Comparison of ENCODE assay signal across 16 cellular contexts in the genomic region with DNA sequence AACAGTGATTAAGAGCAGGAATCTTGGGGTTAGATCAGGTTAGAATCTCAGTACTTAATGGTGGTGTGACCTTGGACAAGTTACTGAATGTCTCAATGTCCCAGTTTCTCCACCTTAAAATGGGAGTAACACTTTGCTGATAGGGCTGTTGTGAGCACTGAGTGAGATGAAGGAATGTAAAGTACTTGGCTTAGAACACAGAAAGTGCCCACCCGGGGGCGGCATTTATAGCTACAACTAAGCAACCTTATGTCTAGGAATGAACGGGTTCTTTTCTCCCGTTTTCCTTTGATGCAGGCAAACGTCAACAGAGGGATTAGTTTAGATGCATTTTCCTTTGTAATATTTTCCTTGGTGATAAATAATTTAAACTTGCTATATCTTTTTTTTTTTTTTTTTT.
DNase-seq lines count a peak whose midpoint lies in the region; ATAC-seq and TF ChIP-seq lines count a peak whose summit lies in the region.
"Had no signal": no experiment of that assay in that cellular context is flagged by ENCODE, and none has a peak within 500 bp of the region (broad histone marks: within the 10 kb centered on the region; RNA-seq: fewer than 3 reads in every experiment).

No MANE protein-coding gene starts in this region.

- POLR2A ChIA-PET in A673 (lab: Charles Lee; ENCODE audit: low non-redundant PET) = no interaction called here

- no peak overlapping the region for H3K56ac ChIP-seq in mesendoderm (ENCODE audit: low read length)

- no peak overlapping the region for H2BK15ac ChIP-seq in mesendoderm (replicated peaks; ENCODE audit: low read depth)

- H3K4me3 ChIP-seq in A673 (ENCODE audit: low read depth, low read length, poor library complexity, severe bottlenecking) (no peak overlapping the region), Karpas-422 (ENCODE audit: low read length) (no peak overlapping the region), astrocyte of the spinal cord (ENCODE audit: low read depth, low read length) (no peak overlapping the region), mesendoderm (ENCODE audit: low read length) (no peak overlapping the region)
- H3K4me3 ChIP-seq: BLaER1 treated with 17β-estradiol and CSF1 and Interleukin-3, amounts not matched to agents 10 nM and 100 nM; GM23248; SJCRH30 had no signal

- H3K9me2 ChIP-seq in Karpas-422 (replicated peaks; ENCODE audit: insufficient read depth, low read length) = no peaks in the 10 kb centered on the region

- no peak overlapping the region for H4K8ac ChIP-seq in mesendoderm (ENCODE audit: low read depth, low read length)

- no peak overlapping the region for H2AK5ac ChIP-seq in mesendoderm (ENCODE audit: low read length)

- intact Hi-C loops in A673 (cut with micrococcal nuclease; ENCODE audit: unreplicated experiment) = no loop called here
- intact Hi-C loops in left cardiac atrium (cut with DNase I) = no loop called here

- no peak overlapping the region for H3K27ac ChIP-seq in A673 (ENCODE audit: low read depth, low read length, poor library complexity, severe bottlenecking)
- no peak overlapping the region for H3K27ac ChIP-seq in Karpas-422 (ENCODE audit: low read length)
- no peak overlapping the region for H3K27ac ChIP-seq in mesendoderm (ENCODE audit: low read depth, low read length)
- H3K27ac ChIP-seq: BLaER1 treated with 17β-estradiol and CSF1 and Interleukin-3, amounts not matched to agents 10 nM and 100 nM; GM23248; SJCRH30 had no signal

- CTCF ChIA-PET in A673 (lab: Charles Lee) = no interaction called here

- H3K36me3 ChIP-seq in A673 (ENCODE audit: insufficient read depth, low read length, poor library complexity, severe bottlenecking) (no peaks in the 10 kb centered on the region), Karpas-422 (ENCODE audit: insufficient read depth, low read length) (no peaks in the 10 kb centered on the region), mesendoderm (ENCODE audit: control insufficient read depth, insufficient read depth, low read length) (no peaks in the 10 kb centered on the region)
- H3K36me3 ChIP-seq: BLaER1 treated with 17β-estradiol and CSF1 and Interleukin-3, amounts not matched to agents 10 nM and 100 nM; SJCRH30 had no signal

- no peaks in the 10 kb centered on the region for H3K27me3 ChIP-seq in A673 (replicated peaks; ENCODE audit: insufficient read depth, low read depth, low read length, poor library complexity)
- no peaks in the 10 kb centered on the region for H3K27me3 ChIP-seq in Karpas-422 (ENCODE audit: low read length)
- no peaks in the 10 kb centered on the region for H3K27me3 ChIP-seq in mesendoderm (ENCODE audit: insufficient read depth, low read length, poor library complexity)
- H3K27me3 ChIP-seq: BLaER1 treated with 17β-estradiol and CSF1 and Interleukin-3, amounts not matched to agents 10 nM and 100 nM had no signal

- 0 out of 2 replicates have a peak, but pooled peaks have one; percentile 21 for TF ChIP-seq CTCF in A673 (conservative IDR thresholded peaks at IDR 0.05; ENCODE audit: low read depth, low read length)
- TF ChIP-seq CTCF in astrocyte of the spinal cord (IDR thresholded peaks at IDR 0.05; ENCODE audit: low read depth, low read length) = peak; percentile 11

- BruUV-seq in A673 (replicated peaks; lab: Mats Ljungman, UMichigan) = no TSS peak

- H2BK5ac ChIP-seq in mesendoderm (ENCODE audit: low read length) = no peak overlapping the region

- H3K4ac ChIP-seq in mesendoderm (ENCODE audit: low read depth, low read length) = no peak overlapping the region

- no peak overlapping the region for H4K5ac ChIP-seq in mesendoderm (ENCODE audit: low read length)

- H3K9me3 ChIP-seq in A673 (ENCODE audit: low read depth, low read length, poor library complexity, severe bottlenecking) = no peaks in the 10 kb centered on the region
- no peaks in the 10 kb centered on the region for H3K9me3 ChIP-seq in Karpas-422 (ENCODE audit: low read length)
- H3K9me3 ChIP-seq: BLaER1 treated with 17β-estradiol and CSF1 and Interleukin-3, amounts not matched to agents 10 nM and 100 nM; SJCRH30 had no signal

- H3K9ac ChIP-seq in Karpas-422 (ENCODE audit: low read length) = no peak overlapping the region
- no peak overlapping the region for H3K9ac ChIP-seq in mesendoderm (ENCODE audit: low read length)
- H3K9ac ChIP-seq: BLaER1 treated with 17β-estradiol and CSF1 and Interleukin-3, amounts not matched to agents 10 nM and 100 nM; GM23248 had no signal

- H3K4me2 ChIP-seq in Karpas-422 (ENCODE audit: low read depth, low read length, poor library complexity, severe bottlenecking) (no peak overlapping the region), mesendoderm (ENCODE audit: low read length) (no peak overlapping the region)
- H3K4me2 ChIP-seq: BLaER1 treated with 17β-estradiol and CSF1 and Interleukin-3, amounts not matched to agents 10 nM and 100 nM had no signal

- H3K4me1 ChIP-seq in A673 (ENCODE audit: insufficient read depth, low read length, poor library complexity, severe bottlenecking) = no peaks in the 10 kb centered on the region
- H3K4me1 ChIP-seq in Karpas-422 (ENCODE audit: low read length) = peaks cover 3% of the 10 kb centered on the region; the same call in 1 of the 2 replicates
- no peaks in the 10 kb centered on the region for H3K4me1 ChIP-seq in mesendoderm (ENCODE audit: control insufficient read depth, low read depth, low read length)
- H3K4me1 ChIP-seq: BLaER1 treated with 17β-estradiol and CSF1 and Interleukin-3, amounts not matched to agents 10 nM and 100 nM; SJCRH30 had no signal

- no peak overlapping the region for H3K18ac ChIP-seq in mesendoderm (ENCODE audit: low read length)

- no peaks in the 10 kb centered on the region for H3K79me1 ChIP-seq in mesendoderm (ENCODE audit: low read length)

- ATAC-seq in GM19351 (IDR thresholded peaks at IDR 0.05; ENCODE audit: unreplicated experiment) = no peak
- ATAC-seq in left cardiac atrium = no peak

- in situ Hi-C loops in astrocyte of the spinal cord (cut with HindIII; ENCODE audit: low sequenced_read_pairs) = no loop called here

- no CpG with 5 or more reads among the region's 5 CpGs for WGBS in mesendoderm (ENCODE audit: extremely low coverage, insufficient coverage, low lambda C conversion rate)

- H4K20me1 ChIP-seq in Karpas-422 (ENCODE audit: insufficient read depth, low read depth, low read length) = no peaks in the 10 kb centered on the region
- H4K20me1 ChIP-seq: BLaER1 treated with 17β-estradiol and CSF1 and Interleukin-3, amounts not matched to agents 10 nM and 100 nM had no signal

- no peak overlapping the region for H2AFZ ChIP-seq in Karpas-422 (ENCODE audit: low read length)
- H2AFZ ChIP-seq: GM23248 had no signal

- no peaks in the 10 kb centered on the region for H3K79me2 ChIP-seq in Karpas-422 (ENCODE audit: low read length)
- no peaks in the 10 kb centered on the region for H3K79me2 ChIP-seq in mesendoderm (ENCODE audit: control insufficient read depth, insufficient read depth, low read length)

- H2BK120ac ChIP-seq in mesendoderm (ENCODE audit: low read depth, low read length) = no peak overlapping the region

- DNase-seq in A673 (ENCODE audit: low spot score) (peak; percentile 31), Karpas-422 (peak; percentile 49), astrocyte of the spinal cord (ENCODE audit: low read depth, low spot score) (no peak), mesendoderm (peak; percentile 60), left cardiac atrium (no peak)
- no peak for DNase-seq in stimulated activated CD4-positive, alpha-beta T cell treated with anti-CD3 and anti-CD28 coated beads, Interleukin-2, amount 100 ng/mL, for 48 hours
- DNase-seq: CD8-positive, alpha-beta memory T cell; GF-D8; GM23248; NCI-H1105 treated with DMSO at 0.1 percent for 48 hours; NCI-H187; NCI-H226; NCI-H524 treated with DMSO at 0.1 percent for 48 hours; SJCRH30 had no signal

- no peak overlapping the region for H3K23ac ChIP-seq in mesendoderm (ENCODE audit: low read length)

Comparison
In these comparisons a context has a peak if more than half of its experiments do, and no peak if none do; other contexts are left out.
1. DNase-seq: peak in A673 (single experiment), Karpas-422 (single experiment) and mesendoderm (single experiment); none in astrocyte of the spinal cord (single experiment), stimulated activated CD4-positive, alpha-beta T cell treated with anti-CD3 and anti-CD28 coated beads, Interleukin-2, amount 100 ng/mL, for 48 hours (0 of 2) and left cardiac atrium (single experiment).